Comparison of ENCODE assay signal across 16 cellular contexts in genomic region chr5:58231041-58231440, GRCh38.
"Had no signal": no experiment of that assay in that cellular context is flagged by ENCODE, and none has a peak within 500 bp of the region (broad histone marks: within the 10 kb centered on the region; RNA-seq: fewer than 3 reads in every experiment).

No MANE protein-coding gene starts in this region.

- H3K36me3 Mint-ChIP-seq: activated naive CD8-positive, alpha-beta T cell treated with anti-CD3 and anti-CD28 coated beads for 36 hours; brain; naive B cell had no signal

- H3K9me3 Mint-ChIP-seq: activated naive CD8-positive, alpha-beta T cell treated with anti-CD3 and anti-CD28 coated beads for 36 hours; naive B cell had no signal

- DNase-seq: activated CD4-positive, alpha-beta T cell treated with anti-CD3 and anti-CD28 coated beads, Interleukin-2, amount 50 U/mL, for 1 hour; activated CD4-positive, CD25-positive, alpha-beta regulatory T cell; activated CD8-positive, alpha-beta memory T cell treated with anti-CD3 and anti-CD28 coated beads for 24 hours; activated gamma-delta T cell treated with Interleukin-2 at 50 U/mL for 16 hours; activated naive CD8-positive, alpha-beta T cell treated with anti-CD3 and anti-CD28 coated beads for 36 hours; cerebellar nuclear complex; effector CD8-positive, alpha-beta T cell; foreskin melanocyte; naive B cell; pancreas; stimulated activated CD4-positive, alpha-beta T cell treated with anti-CD3 and anti-CD28 coated beads, Interleukin-4, amount 100 ng/mL, for 24 hours; stimulated activated naive CD8-positive, alpha-beta T cell treated with anti-CD3 and anti-CD28 coated beads, Interleukin-15, Interleukin-2, amounts not matched to agents 100 U/mL and 50 U/mL, for 24 hours; SW 1271; transverse colon had no signal

- FAIRE-seq: pancreas, TTC549 had no signal

- H3K36me3 ChIP-seq: pancreas, transverse colon had no signal

- ATAC-seq: pancreas; stimulated activated naive CD8-positive, alpha-beta T cell treated with anti-CD3 and anti-CD28 coated beads, Interleukin-15, Interleukin-2, amounts not matched to agents 100 U/mL and 50 U/mL, for 24 hours had no signal

- H3K27ac Mint-ChIP-seq: activated naive CD8-positive, alpha-beta T cell treated with anti-CD3 and anti-CD28 coated beads for 36 hours; brain; naive B cell had no signal

- H3K27ac ChIP-seq: pancreas, transverse colon had no signal

- H3K4me1 ChIP-seq: pancreas, transverse colon had no signal

- H3K4me3 ChIP-seq: pancreas, transverse colon had no signal

- H3K9me3 ChIP-seq: pancreas, transverse colon had no signal

- H3K27me3 Mint-ChIP-seq: activated naive CD8-positive, alpha-beta T cell treated with anti-CD3 and anti-CD28 coated beads for 36 hours; brain; naive B cell had no signal

- H3K27me3 ChIP-seq: pancreas, transverse colon had no signal

- H3K4me3 Mint-ChIP-seq: activated naive CD8-positive, alpha-beta T cell treated with anti-CD3 and anti-CD28 coated beads for 36 hours; brain; naive B cell had no signal

- H3K4me1 Mint-ChIP-seq: activated naive CD8-positive, alpha-beta T cell treated with anti-CD3 and anti-CD28 coated beads for 36 hours; naive B cell had no signal
